In the genomic region with DNA sequence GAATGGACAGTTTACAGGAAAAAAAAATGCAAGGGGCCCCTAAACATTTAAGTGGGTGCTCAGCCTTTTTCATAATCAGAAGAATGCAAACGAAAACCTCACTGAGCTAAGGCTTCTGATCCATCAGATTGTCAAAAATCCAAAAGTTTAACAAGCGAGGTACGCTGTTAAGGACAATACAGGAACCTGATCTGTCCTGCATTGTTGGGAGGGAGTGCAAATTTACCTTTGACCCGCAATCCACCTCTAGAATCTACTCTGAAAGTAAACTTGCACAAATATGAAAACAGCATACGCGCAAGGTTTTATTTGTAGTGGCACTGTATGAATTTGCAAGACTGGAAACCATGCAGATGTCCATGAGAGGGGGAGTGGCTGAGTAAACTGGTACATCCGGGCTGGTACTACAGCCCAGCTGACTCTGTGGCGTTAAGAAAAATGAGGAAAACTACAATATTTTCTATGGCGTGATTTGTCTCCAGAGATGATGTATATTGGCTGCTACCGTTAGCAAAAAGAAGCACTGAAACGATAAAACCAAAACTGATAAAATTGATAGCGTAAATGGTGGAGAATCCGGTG, we compare ENCODE assay signal across 8 cellular contexts. TPM values are rescaled to one million over a fixed set of nuclear protein-coding genes. Genes with fewer than 3 reads are reported as not detected.
A peak's percentile ranks its signal among the peaks of the same experiment; 100 is the strongest.
DNase-seq lines count a peak whose midpoint lies in the region; ATAC-seq and TF ChIP-seq lines count a peak whose summit lies in the region.

No MANE protein-coding gene starts in this region.

- no peak for TF ChIP-seq CTCF in CD8-positive, alpha-beta T cell (IDR thresholded peaks at IDR 0.05)

- intact Hi-C loops in CD8-positive, alpha-beta T cell (cut with DNase I, micrococcal nuclease), result loop anchor here (2.0 to 5.0 kb wide), 4 partner anchors 38 to 320 kb away; partner anchors contain the start of genes MXRA7 (in 2 of the 2) and PRPSAP1 (in 1 of the 2)
- intact Hi-C loops in naive thymus-derived CD4-positive, alpha-beta T cell (cut with micrococcal nuclease), result loop anchor here (5.0 to 10.0 kb wide), 4 partner anchors 155 to 528 kb away; partner anchors contain the start of genes FOXJ1 (in 1 of the 2), PRPSAP1 (in 1 of the 2) and UBE2O (in 1 of the 2)

- H3K27ac ChIP-seq in CD8-positive, alpha-beta T cell (ENCODE audit: low read depth, low read length), result peak overlapping the region; percentile 71
- H3K27ac ChIP-seq in cingulate gyrus (ENCODE audit: low read depth, low read length), result peak overlapping the region; percentile 97
- H3K27ac ChIP-seq in naive thymus-derived CD4-positive, alpha-beta T cell (ENCODE audit: low read depth, low read length), result peak overlapping the region; percentile 84

- no peaks in the 10 kb centered on the region for H3K27me3 Mint-ChIP-seq in CD8-positive, alpha-beta T cell (ENCODE audit: low read depth)
- peaks cover 0 to 8% (median 0%) of the 10 kb centered on the region in 5 donors for H3K27me3 Mint-ChIP-seq in naive thymus-derived CD4-positive, alpha-beta T cell

- H3K36me3 Mint-ChIP-seq in CD8-positive, alpha-beta T cell, result no peaks in the 10 kb centered on the region
- peaks cover 0 to 9% (median 0%) of the 10 kb centered on the region in 5 donors for H3K36me3 Mint-ChIP-seq in naive thymus-derived CD4-positive, alpha-beta T cell

- peak overlapping the region; percentile 96 for H3K27ac Mint-ChIP-seq in CD8-positive, alpha-beta T cell
- H3K27ac Mint-ChIP-seq in naive thymus-derived CD4-positive, alpha-beta T cell, result peak overlapping the region; percentile 88 to 99 (median 96)

- peak overlapping the region; percentile 90 for H3K4me3 Mint-ChIP-seq in CD8-positive, alpha-beta T cell
- peak overlapping the region; percentile 81 to 98 (median 92) for H3K4me3 Mint-ChIP-seq in naive thymus-derived CD4-positive, alpha-beta T cell

- POLR2A ChIA-PET in CD8-positive, alpha-beta T cell (lab: Charles Lee), result interaction anchor here (0.9 to 2.1 kb wide), 12 partner anchors 9 to 467 kb away, joined by 3 to 15 read pairs (median 4); partner anchors contain the start of genes METTL23, MFSD11 and SRSF2
- POLR2A ChIA-PET in naive thymus-derived CD4-positive, alpha-beta T cell (lab: Charles Lee), result interaction anchor here (0.6 to 3.2 kb wide), 20 partner anchors 9 to 538 kb away, joined by 3 to 23 read pairs (median 4); partner anchors contain the start of genes METTL23, MXRA7, SRSF2 and ST6GALNAC1

- ATAC-seq in CD8-positive, alpha-beta T cell, result no peak
- no peak for ATAC-seq in naive thymus-derived CD4-positive, alpha-beta T cell
- no peak for ATAC-seq in HG03139 (IDR thresholded peaks at IDR 0.05; ENCODE audit: unreplicated experiment)

- H3K36me3 ChIP-seq in CD8-positive, alpha-beta T cell (ENCODE audit: insufficient read depth, low read length), result no peaks in the 10 kb centered on the region
- no peaks in the 10 kb centered on the region for H3K36me3 ChIP-seq in naive thymus-derived CD4-positive, alpha-beta T cell (ENCODE audit: control insufficient read depth in 2 of 3, insufficient read depth in 3 of 3, low read length in 3 of 3)

- H3K9me3 ChIP-seq in CD8-positive, alpha-beta T cell (ENCODE audit: low read length), result no peaks in the 10 kb centered on the region
- H3K9me3 ChIP-seq in naive thymus-derived CD4-positive, alpha-beta T cell (ENCODE audit: control insufficient read depth in 2 of 3, low read length in 3 of 3), result no peaks in the 10 kb centered on the region

- H3K9me3 Mint-ChIP-seq in CD8-positive, alpha-beta T cell, result no peaks in the 10 kb centered on the region
- peaks cover 0 to 4% (median 0%) of the 10 kb centered on the region in 11 donors for H3K9me3 Mint-ChIP-seq in naive thymus-derived CD4-positive, alpha-beta T cell

- peak overlapping the region; percentile 79 for H3K4me3 ChIP-seq in CD8-positive, alpha-beta T cell (ENCODE audit: low read depth, low read length)
- H3K4me3 ChIP-seq in naive thymus-derived CD4-positive, alpha-beta T cell (ENCODE audit: low read length), result peak overlapping the region; percentile 76

- H3K4me1 Mint-ChIP-seq in CD8-positive, alpha-beta T cell (ENCODE audit: low read depth), result peaks cover 49% of the 10 kb centered on the region
- H3K4me1 Mint-ChIP-seq in naive thymus-derived CD4-positive, alpha-beta T cell, result peaks cover 20 to 43% (median 31%) of the 10 kb centered on the region in 7 donors

- no peaks in the 10 kb centered on the region for H3K27me3 ChIP-seq in CD8-positive, alpha-beta T cell (ENCODE audit: insufficient read depth, low read length)
- no peaks in the 10 kb centered on the region for H3K27me3 ChIP-seq in naive thymus-derived CD4-positive, alpha-beta T cell (ENCODE audit: control insufficient read depth in 2 of 2, insufficient read depth in 2 of 2, low read length in 2 of 2)

- CTCF ChIA-PET in CD8-positive, alpha-beta T cell (lab: Charles Lee), result interaction anchor here (0.9 to 3.6 kb wide), 6 partner anchors 9 to 263 kb away, joined by 3 to 30 read pairs (median 6); no protein-coding TSS in a partner anchor
- CTCF ChIA-PET in naive thymus-derived CD4-positive, alpha-beta T cell (lab: Charles Lee), result interaction anchor here (0.6 to 2.3 kb wide), 3 partner anchors 49 to 149 kb away, joined by 6 to 7 read pairs (median 7); no protein-coding TSS in a partner anchor

- DNase-seq in CD8-positive, alpha-beta T cell, result no peak
- DNase-seq in NAMALWA (ENCODE audit: low spot score) (peak; percentile 51), GM19238 (ENCODE audit: insufficient read length, low spot score) (no peak), HuH-7.5 (ENCODE audit: low spot score) (no peak), EL (no peak)
- peak in 1 of 9 donors; percentile 10 for DNase-seq in naive thymus-derived CD4-positive, alpha-beta T cell

- peaks cover 41% of the 10 kb centered on the region for H3K4me1 ChIP-seq in CD8-positive, alpha-beta T cell (ENCODE audit: insufficient read depth, low read length)
- H3K4me1 ChIP-seq in naive thymus-derived CD4-positive, alpha-beta T cell (ENCODE audit: control insufficient read depth in 2 of 2, insufficient read depth in 2 of 2, low read length in 2 of 2), result peaks cover 19 to 26% of the 10 kb centered on the region in 2 donors

RNA-seq across cellular contexts. Expression of gene ST6GALNAC1, which starts 28.8 kb away (rescaled TPM):
- not detected for total RNA-seq in CD8-positive, alpha-beta T cell
- 1 to 10 TPM; 1.4 to 5.8 (median 2.0) TPM for total RNA-seq in naive thymus-derived CD4-positive, alpha-beta T cell
- 10 to 100 TPM; 10.3 to 20.7 TPM for polyA plus RNA-seq in naive thymus-derived CD4-positive, alpha-beta T cell

RNA-seq across cellular contexts. Expression of gene MXRA7, which starts 38.4 kb away (rescaled TPM):
- total RNA-seq in CD8-positive, alpha-beta T cell, result 10 to 100 TPM; 23.9 to 27.8 TPM
- total RNA-seq in naive thymus-derived CD4-positive, alpha-beta T cell, result 1 to 10 TPM; 2.1 to 7.5 (median 2.8) TPM
- polyA plus RNA-seq in naive thymus-derived CD4-positive, alpha-beta T cell, result 1 to 10 TPM; 1.8 to 2.7 TPM

RNA-seq across cellular contexts. Expression of gene JMJD6, which starts 54.0 kb away (rescaled TPM):
- 100 to 1,000 TPM; 316 to 336 TPM for total RNA-seq in CD8-positive, alpha-beta T cell
- 100 to 1,000 TPM in 2 of 5 experiments, 10 to 100 TPM in 3; 39.9 to 132 (median 58.3) TPM for total RNA-seq in naive thymus-derived CD4-positive, alpha-beta T cell
- 10 to 100 TPM; 18.5 to 44.3 TPM for polyA plus RNA-seq in naive thymus-derived CD4-positive, alpha-beta T cell

RNA-seq across cellular contexts. Expression of gene METTL23, which starts 54.3 kb away (rescaled TPM):
- total RNA-seq in CD8-positive, alpha-beta T cell, result 10 to 100 TPM; 40.3 to 43.1 TPM
- total RNA-seq in naive thymus-derived CD4-positive, alpha-beta T cell, result 10 to 100 TPM; 39.6 to 74.0 (median 44.2) TPM
- polyA plus RNA-seq in naive thymus-derived CD4-positive, alpha-beta T cell, result 100 to 1,000 TPM; 147 to 152 TPM
